ENCODE assay signal across 21 cellular contexts in the genomic region with DNA sequence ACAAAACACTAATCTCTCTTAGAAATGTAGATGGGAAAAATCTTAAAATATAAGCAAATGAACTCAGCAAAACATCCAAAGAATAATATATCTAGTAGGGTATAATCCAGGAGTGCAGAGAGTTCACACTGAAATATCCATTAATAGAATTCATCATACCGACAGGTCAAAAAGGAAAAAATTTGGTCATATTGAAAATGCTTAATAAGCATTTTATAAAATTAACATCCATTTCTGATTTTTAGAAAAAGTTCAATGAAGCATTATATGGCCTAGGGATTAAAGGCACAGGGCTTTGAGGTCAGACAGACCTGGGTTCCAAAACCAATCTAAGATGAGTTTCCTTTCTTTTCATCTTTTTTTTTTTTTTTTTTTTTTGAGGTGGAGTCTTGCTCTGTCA. TPM values are rescaled to one million over a fixed set of nuclear protein-coding genes. Genes with fewer than 3 reads are reported as not detected.
DNase-seq lines count a peak whose midpoint lies in the region; ATAC-seq, FAIRE-seq and TF ChIP-seq lines count a peak whose summit lies in the region.
"Had no signal": no experiment of that assay in that cellular context is flagged by ENCODE, and none has a peak within 500 bp of the region (broad histone marks: within the 10 kb centered on the region; RNA-seq: fewer than 3 reads in every experiment).

No MANE protein-coding gene starts in this region.

- no peak overlapping the region for H2AFZ ChIP-seq in K562 (ENCODE audit: low read depth, low read length)
- H2AFZ ChIP-seq: GM23338 had no signal

- intact Hi-C loops in K562 (cut with micrococcal nuclease) = no loop called here

- H3K4me3 ChIP-seq in K562 = no peak overlapping the region
- H3K4me3 ChIP-seq: GM23338 had no signal

- no peak overlapping the region for H3K27ac ChIP-seq in K562 (ENCODE audit: extremely low read depth, low read depth, low read length)
- H3K27ac ChIP-seq: HL-60 had no signal

- in situ Hi-C loops in K562 (cut with MboI) = no loop called here

- CTCF ChIA-PET in K562 (lab: Yijun Ruan, JAX; ENCODE audit: low intra/inter-chr PET ratio) = no interaction called here

- WGBS in K562 (ENCODE audit: insufficient coverage, low coverage, missing lambda C conversion rate) = 0% methylated on average over 1 of the region's 1 CpG

- no peak for TF ChIP-seq EP300 in K562 (IDR thresholded peaks at IDR 0.05; ENCODE audit: low read length)

- no peak for TF ChIP-seq POLR2A in K562 (conservative IDR thresholded peaks at IDR 0.05)

- H3K4me2 ChIP-seq in K562 (ENCODE audit: insufficient read depth, low read length) = no peak overlapping the region
- H3K4me2 ChIP-seq: GM23338 had no signal

- peak; percentile 13 for FAIRE-seq in G401.6 (lab: Jason Lieb, UNC)
- no peak for FAIRE-seq in K562 (lab: Jason Lieb, UNC)

- H3K27me3 ChIP-seq in K562 (ENCODE audit: control insufficient read depth in 2 of 2, insufficient read depth in 2 of 2, low read length in 2 of 2) = peaks cover 14 to 24% of the 10 kb centered on the region in 2 experiments

- no peak overlapping the region for H3K9ac ChIP-seq in K562 (ENCODE audit: insufficient read depth in 1 of 2, low read depth in 2 of 2, low read length in 2 of 2)

- POLR2A ChIA-PET in K562 (lab: Yijun Ruan, JAX) = interaction anchor here (0.7 kb wide), 1 partner anchor 54 kb away, joined by 3 read pairs; no protein-coding TSS in a partner anchor

- no peak for TF ChIP-seq RAD21 in K562 (CRISPR knock-in tag; conservative IDR thresholded peaks at IDR 0.05 in 1 of 2, IDR thresholded peaks at IDR 0.05 in 1 of 2)

- H3K9me3 ChIP-seq in K562 (replicated peaks; ENCODE audit: control insufficient read depth, insufficient read depth, low read depth, low read length) = no peaks in the 10 kb centered on the region
- H3K9me3 ChIP-seq: BE2C, Caco-2 had no signal

- ATAC-seq in K562 = no peak
- ATAC-seq: GM23338, HCT116 had no signal

- no TSS peak for BruUV-seq in K562 (replicated peaks; lab: Mats Ljungman, UMichigan)

- H4K20me1 ChIP-seq in K562 (replicated peaks; ENCODE audit: control insufficient read depth, insufficient read depth, low read length) = no peaks in the 10 kb centered on the region; the same call in 1 of the 2 replicates

- H3K9me1 ChIP-seq in K562 (ENCODE audit: control insufficient read depth, insufficient read depth, low read length) = no peaks in the 10 kb centered on the region

- H3K4me1 ChIP-seq in K562 (replicated peaks in 1 of 2; ENCODE audit: control insufficient read depth in 2 of 2, insufficient read depth in 2 of 2, low read length in 2 of 2) = peaks cover 0 to 7% of the 10 kb centered on the region in 2 experiments; a peak in 2 of 5 replicates
- H3K4me1 ChIP-seq: BE2C, Caco-2 had no signal

- no peak for DNase-seq in K562 (ENCODE audit: extremely low read depth in 1 of 4, low spot score in 3 of 4)
- no peak for DNase-seq in T1000 (lab: John Stamatoyannopoulos, UW)
- DNase-seq: ACHN; BE2C; C1 segment of cervical spinal cord; Caco-2; CD4-positive, CD25-positive, alpha-beta regulatory T cell; CD8-positive, alpha-beta memory T cell; DMS153; DMS79; GF-D8; H7; HFFc6; KG1 had no signal

- no peak for TF ChIP-seq CTCF in K562 (IDR thresholded peaks at IDR 0.05 in 2 of 3, conservative IDR thresholded peaks at IDR 0.05 in 1 of 3; ENCODE audit: insufficient read depth in 2 of 3, low read depth in 1 of 3, low read length in 3 of 3)

- no peaks in the 10 kb centered on the region for H3K79me2 ChIP-seq in K562 (ENCODE audit: control insufficient read depth, insufficient read depth, low read length)

- H3K36me3 ChIP-seq in K562 (ENCODE audit: control insufficient read depth, insufficient read depth, low read length) = no peaks in the 10 kb centered on the region
- H3K36me3 ChIP-seq: BE2C had no signal

RNA-seq across cellular contexts. Expression of gene EPHA10, which starts 16.4 kb away (rescaled TPM):
- not detected in 2 replicates for total RNA-seq in K562 (2011; cell fraction: chromatin; rRNA removed; ENCODE audit: low replicate concordance)
- not detected in 2 replicates for total RNA-seq in K562 (2011; cell fraction: nucleolus; rRNA removed)
- not detected in 2 replicates for total RNA-seq in K562 (2011; cell fraction: nucleoplasm; rRNA removed)
- total RNA-seq in K562 (2014; rRNA removed) (not detected in 2 replicates), K562 (2014; rRNA removed; fragmentation: Illumina TruSeq; extraction: Trizol) (not detected in 2 replicates), K562 (2015; rRNA removed; fragmentation: Illumina TruSeq; extraction: Trizol) (not detected in 2 replicates), K562 (2021) (0.02 TPM in 1 of 2 replicates, not detected in the other)
- polyA plus RNA-seq in K562 (2011; rRNA removed) (not detected in 2 replicates), K562 (2014; fragmentation: Illumina TruSeq; extraction: Trizol) (not detected in 2 replicates), K562 (2014; fragmentation: Nextera tagmentation; extraction: Ambion mirVana) (under 1 TPM in 1 of 2 experiments, not detected in 1; 0.03 TPM), K562 (2014; rRNA removed) (not detected in 2 replicates)
- polyA plus RNA-seq in K562 (2011; cell fraction: cytosol; rRNA removed) = not detected in 2 replicates
- polyA plus RNA-seq in K562 (2011; cell fraction: nucleus; rRNA removed) = 0.04 TPM in 1 of 2 replicates, not detected in the other
- 0.07 and 0.08 TPM in 2 replicates for polyA plus RNA-seq in K562 (2012)
- polyA minus RNA-seq in K562 (2011; rRNA and poly(A)+ RNA removed) = not detected in 2 replicates
- polyA minus RNA-seq in K562 (2011; cell fraction: cytosol; rRNA and poly(A)+ RNA removed) = not detected in 2 replicates
- polyA minus RNA-seq in K562 (2011; cell fraction: nucleus; rRNA and poly(A)+ RNA removed) = not detected in 2 replicates
- total RNA-seq: A172; CD4-positive, CD25-positive, alpha-beta regulatory T cell; Daoy; HFFc6 had no signal
- polyA plus RNA-seq: CD4-positive, CD25-positive, alpha-beta regulatory T cell; CD8-positive, alpha-beta memory T cell; IgD-negative memory B cell had no signal

RNA-seq across cellular contexts. Expression of gene MANEAL, which starts 45.1 kb away (rescaled TPM):
- total RNA-seq in K562 (2011; cell fraction: chromatin; rRNA removed; ENCODE audit: low replicate concordance) = 1.1 and 3.1 TPM in 2 replicates
- total RNA-seq in K562 (2011; cell fraction: nucleolus; rRNA removed) = 3.7 and 4.5 TPM in 2 replicates
- 3.5 and 3.7 TPM in 2 replicates for total RNA-seq in K562 (2011; cell fraction: nucleoplasm; rRNA removed)
- 1.2 and 2.7 TPM in 2 replicates for total RNA-seq in K562 (2014; rRNA removed)
- 1.1 TPM in 2 replicates for total RNA-seq in K562 (2014; rRNA removed; fragmentation: Illumina TruSeq; extraction: Trizol)
- 2.0 and 2.1 TPM in 2 replicates for total RNA-seq in K562 (2015; rRNA removed; fragmentation: Illumina TruSeq; extraction: Trizol)
- total RNA-seq in K562 (2021) = 2.0 and 2.2 TPM in 2 replicates
- 1.0 and 3.2 TPM in 2 replicates for polyA plus RNA-seq in K562 (2011; rRNA removed)
- polyA plus RNA-seq in K562 (2011; cell fraction: cytosol; rRNA removed) = 2.0 and 5.7 TPM in 2 replicates
- polyA plus RNA-seq in K562 (2011; cell fraction: nucleus; rRNA removed) = 0.65 and 2.1 TPM in 2 replicates
- polyA plus RNA-seq in K562 (2012) = 1.1 and 2.3 TPM in 2 replicates
- 1.6 and 1.9 TPM in 2 replicates for polyA plus RNA-seq in K562 (2014; fragmentation: Illumina TruSeq; extraction: Trizol)
- under 1 TPM; 0.37 to 0.59 TPM for polyA plus RNA-seq in K562 (2014; fragmentation: Nextera tagmentation; extraction: Ambion mirVana)
- 0.95 and 1.00 TPM in 2 replicates for polyA plus RNA-seq in K562 (2014; rRNA removed)
- 0.69 and 2.1 TPM in 2 replicates for polyA minus RNA-seq in K562 (2011; rRNA and poly(A)+ RNA removed)
- polyA minus RNA-seq in K562 (2011; cell fraction: cytosol; rRNA and poly(A)+ RNA removed) = 2.5 and 4.6 TPM in 2 replicates
- 0.44 and 0.81 TPM in 2 replicates for polyA minus RNA-seq in K562 (2011; cell fraction: nucleus; rRNA and poly(A)+ RNA removed)

RNA-seq across cellular contexts. Expression of gene CDCA8, which starts 56.2 kb away (rescaled TPM):
- 55.0 and 75.1 TPM in 2 replicates for total RNA-seq in K562 (2011; cell fraction: chromatin; rRNA removed; ENCODE audit: low replicate concordance)
- total RNA-seq in K562 (2011; cell fraction: nucleolus; rRNA removed) = 60.3 and 62.5 TPM in 2 replicates
- total RNA-seq in K562 (2011; cell fraction: nucleoplasm; rRNA removed) = 61.4 and 63.4 TPM in 2 replicates
- total RNA-seq in K562 (2014; rRNA removed) (26.4 and 29.3 TPM in 2 replicates), K562 (2014; rRNA removed; fragmentation: Illumina TruSeq; extraction: Trizol) (35.8 and 38.3 TPM in 2 replicates), K562 (2015; rRNA removed; fragmentation: Illumina TruSeq; extraction: Trizol) (34.4 and 37.7 TPM in 2 replicates), K562 (2021) (72.5 and 81.8 TPM in 2 replicates)
- polyA plus RNA-seq in K562 (2011; rRNA removed) (118 and 120 TPM in 2 replicates), K562 (2014; fragmentation: Illumina TruSeq; extraction: Trizol) (117 and 124 TPM in 2 replicates), K562 (2014; fragmentation: Nextera tagmentation; extraction: Ambion mirVana) (100 to 1,000 TPM in 1 of 2 experiments, 10 to 100 TPM in 1; 84.3 to 148 TPM), K562 (2014; rRNA removed) (74.1 and 81.7 TPM in 2 replicates)
- 99.5 and 121 TPM in 2 replicates for polyA plus RNA-seq in K562 (2011; cell fraction: cytosol; rRNA removed)
- polyA plus RNA-seq in K562 (2011; cell fraction: nucleus; rRNA removed) = 89.5 and 92.0 TPM in 2 replicates
- polyA plus RNA-seq in K562 (2012) = 72.5 and 78.6 TPM in 2 replicates
- 68.8 and 84.8 TPM in 2 replicates for polyA minus RNA-seq in K562 (2011; rRNA and poly(A)+ RNA removed)
- polyA minus RNA-seq in K562 (2011; cell fraction: cytosol; rRNA and poly(A)+ RNA removed) = 44.7 and 47.7 TPM in 2 replicates
- 24.9 and 31.9 TPM in 2 replicates for polyA minus RNA-seq in K562 (2011; cell fraction: nucleus; rRNA and poly(A)+ RNA removed)

RNA-seq across cellular contexts. Expression of gene C1orf122, which starts 59.0 kb away (rescaled TPM):
- 2.4 and 6.3 TPM in 2 replicates for total RNA-seq in K562 (2011; cell fraction: chromatin; rRNA removed; ENCODE audit: low replicate concordance)
- total RNA-seq in K562 (2011; cell fraction: nucleolus; rRNA removed) = 12.6 and 15.3 TPM in 2 replicates
- 6.2 and 7.9 TPM in 2 replicates for total RNA-seq in K562 (2011; cell fraction: nucleoplasm; rRNA removed)
- total RNA-seq in K562 (2014; rRNA removed) = 70.9 and 85.3 TPM in 2 replicates
- total RNA-seq in K562 (2014; rRNA removed; fragmentation: Illumina TruSeq; extraction: Trizol) = 11.2 TPM in 2 replicates
- total RNA-seq in K562 (2015; rRNA removed; fragmentation: Illumina TruSeq; extraction: Trizol) = 18.6 and 22.0 TPM in 2 replicates
- total RNA-seq in K562 (2021) = 51.5 and 52.5 TPM in 2 replicates
- polyA plus RNA-seq in K562 (2011; rRNA removed) = 17.3 and 20.7 TPM in 2 replicates
- polyA plus RNA-seq in K562 (2011; cell fraction: cytosol; rRNA removed) = 18.1 and 59.5 TPM in 2 replicates
- polyA plus RNA-seq in K562 (2011; cell fraction: nucleus; rRNA removed) = 20.9 and 26.5 TPM in 2 replicates
- 19.8 and 25.5 TPM in 2 replicates for polyA plus RNA-seq in K562 (2012)
- polyA plus RNA-seq in K562 (2014; fragmentation: Illumina TruSeq; extraction: Trizol) = 8.5 and 12.4 TPM in 2 replicates
- 1 to 10 TPM; 3.6 to 5.2 TPM for polyA plus RNA-seq in K562 (2014; fragmentation: Nextera tagmentation; extraction: Ambion mirVana)
- polyA plus RNA-seq in K562 (2014; rRNA removed) = 47.9 and 58.3 TPM in 2 replicates
- polyA minus RNA-seq in K562 (2011; rRNA and poly(A)+ RNA removed) = 2.0 and 2.6 TPM in 2 replicates
- polyA minus RNA-seq in K562 (2011; cell fraction: cytosol; rRNA and poly(A)+ RNA removed) = 5.5 and 5.9 TPM in 2 replicates
- polyA minus RNA-seq in K562 (2011; cell fraction: nucleus; rRNA and poly(A)+ RNA removed) = 4.3 and 5.7 TPM in 2 replicates

RNA-seq across cellular contexts. Expression of gene YRDC, which starts 59.4 kb away (rescaled TPM):
- total RNA-seq in K562 (2011; cell fraction: chromatin; rRNA removed; ENCODE audit: low replicate concordance) = 10.5 and 18.9 TPM in 2 replicates
- 20.5 and 22.2 TPM in 2 replicates for total RNA-seq in K562 (2011; cell fraction: nucleolus; rRNA removed)
- total RNA-seq in K562 (2011; cell fraction: nucleoplasm; rRNA removed) = 21.0 and 24.2 TPM in 2 replicates
- total RNA-seq in K562 (2014; rRNA removed) (58.5 and 65.1 TPM in 2 replicates), K562 (2014; rRNA removed; fragmentation: Illumina TruSeq; extraction: Trizol) (47.2 and 51.0 TPM in 2 replicates), K562 (2015; rRNA removed; fragmentation: Illumina TruSeq; extraction: Trizol) (34.1 and 34.2 TPM in 2 replicates), K562 (2021) (57.2 and 60.1 TPM in 2 replicates)
- polyA plus RNA-seq in K562 (2011; rRNA removed) (49.8 and 56.0 TPM in 2 replicates), K562 (2014; fragmentation: Illumina TruSeq; extraction: Trizol) (40.2 and 44.8 TPM in 2 replicates), K562 (2014; fragmentation: Nextera tagmentation; extraction: Ambion mirVana) (10 to 100 TPM; 11.1 to 16.7 TPM), K562 (2014; rRNA removed) (54.4 and 58.9 TPM in 2 replicates)
- polyA plus RNA-seq in K562 (2011; cell fraction: cytosol; rRNA removed) = 48.6 and 49.6 TPM in 2 replicates
- 18.8 and 19.7 TPM in 2 replicates for polyA plus RNA-seq in K562 (2011; cell fraction: nucleus; rRNA removed)
- 32.7 and 40.3 TPM in 2 replicates for polyA plus RNA-seq in K562 (2012)
- 25.0 and 26.0 TPM in 2 replicates for polyA minus RNA-seq in K562 (2011; rRNA and poly(A)+ RNA removed)
- polyA minus RNA-seq in K562 (2011; cell fraction: cytosol; rRNA and poly(A)+ RNA removed) = 19.2 and 24.3 TPM in 2 replicates
- 10.4 and 11.3 TPM in 2 replicates for polyA minus RNA-seq in K562 (2011; cell fraction: nucleus; rRNA and poly(A)+ RNA removed)
